In genomic region chr12:47823422-47824086, GRCh38 we compare ENCODE assay signal across 12 cellular contexts. TPM values are rescaled to one million over a fixed set of nuclear protein-coding genes. Genes with fewer than 3 reads are reported as not detected.
DNase-seq lines count a peak whose midpoint lies in the region; ATAC-seq, FAIRE-seq and TF ChIP-seq lines count a peak whose summit lies in the region.
"Had no signal": no experiment of that assay in that cellular context is flagged by ENCODE, and none has a peak within 500 bp of the region (broad histone marks: within the 10 kb centered on the region; RNA-seq: fewer than 3 reads in every experiment).

No MANE protein-coding gene starts in this region.

- peaks cover 4% of the 10 kb centered on the region for H3F3A ChIP-seq in PC-3 (ENCODE audit: low read length, unreplicated experiment)

- H3K4me3 Mint-ChIP-seq in CD4-positive, alpha-beta T cell = peak overlapping the region; percentile 76
- H3K4me3 Mint-ChIP-seq: activated CD8-positive, alpha-beta memory T cell treated with anti-CD3 and anti-CD28 coated beads, Interleukin-2, amount 10 ng/mL, durations not matched to agents 7 days and 5 days had no signal

- H3K4me1 ChIP-seq in PC-3 (ENCODE audit: insufficient read depth, low read length) (peaks cover 74% of the 10 kb centered on the region), H1 (replicated peaks in 1 of 4; ENCODE audit: control insufficient read depth in 3 of 4, insufficient read depth in 4 of 4, low read length in 3 of 4) (peaks cover 4 to 25% (median 17%) of the 10 kb centered on the region in 4 experiments), rectal smooth muscle tissue (ENCODE audit: control insufficient read depth, insufficient read depth, low read length) (peaks cover 46% of the 10 kb centered on the region), HepG2 (ENCODE audit: insufficient read depth, low read length) (peaks cover 40% of the 10 kb centered on the region)

- no peak overlapping the region for H2BK20ac ChIP-seq in H1 (ENCODE audit: low read length)

- H3K23ac ChIP-seq in H1 (ENCODE audit: insufficient read length) = no peak overlapping the region

- ATAC-seq in CD4-positive, alpha-beta T cell (ENCODE audit: poor library complexity) = no peak
- no peak for ATAC-seq in PC-3
- no peak for ATAC-seq in HG02884 (IDR thresholded peaks at IDR 0.05; ENCODE audit: unreplicated experiment)
- no peak for ATAC-seq in HG03196 (IDR thresholded peaks at IDR 0.05; ENCODE audit: unreplicated experiment)
- ATAC-seq in HepG2 = no peak
- ATAC-seq: activated CD8-positive, alpha-beta memory T cell treated with anti-CD3 and anti-CD28 coated beads, Interleukin-2, amount 10 ng/mL, durations not matched to agents 7 days and 5 days; mucosa of descending colon had no signal

- H2BK15ac ChIP-seq in H1 (ENCODE audit: low read length) = no peak overlapping the region

- H3K79me2 ChIP-seq in PC-3 (ENCODE audit: low read length) (peaks cover 18% of the 10 kb centered on the region), H1 (ENCODE audit: control insufficient read depth in 1 of 2, insufficient read depth in 2 of 2, low read length in 2 of 2) (peaks cover 0 to 9% of the 10 kb centered on the region in 2 experiments; a peak in 2 of 4 replicates), HepG2 (ENCODE audit: insufficient read depth, low read length) (no peaks in the 10 kb centered on the region)

- no peak overlapping the region for H2AK5ac ChIP-seq in H1 (ENCODE audit: low read depth, low read length)

- H3K9ac ChIP-seq in PC-3 (ENCODE audit: low read length) = no peak overlapping the region
- no peak overlapping the region for H3K9ac ChIP-seq in H1 (replicated peaks in 1 of 4; ENCODE audit: extremely low read depth in 1 of 4, low read depth in 3 of 4, low read length in 3 of 4)
- H3K9ac ChIP-seq in rectal smooth muscle tissue (ENCODE audit: low read length) = no peak overlapping the region
- H3K9ac ChIP-seq in HepG2 (ENCODE audit: insufficient read depth, low read depth, low read length) = no peak overlapping the region

- no peaks in the 10 kb centered on the region for H3K27me3 Mint-ChIP-seq in CD4-positive, alpha-beta T cell
- H3K27me3 Mint-ChIP-seq: activated CD8-positive, alpha-beta memory T cell treated with anti-CD3 and anti-CD28 coated beads, Interleukin-2, amount 10 ng/mL, durations not matched to agents 7 days and 5 days had no signal

- no peak overlapping the region for H3K56ac ChIP-seq in H1 (replicated peaks; ENCODE audit: insufficient read length, low read depth, low read length)

- peak overlapping the region; percentile 89 for H3K27ac Mint-ChIP-seq in CD4-positive, alpha-beta T cell

- TF ChIP-seq RAD21 in H1 (IDR thresholded peaks at IDR 0.05 in 1 of 2, conservative IDR thresholded peaks at IDR 0.05 in 1 of 2; ENCODE audit: low read depth in 2 of 2, low read length in 2 of 2) (no peak), HepG2 (CRISPR knock-in tag; IDR thresholded peaks at IDR 0.05) (no peak)

- H2BK5ac ChIP-seq in H1 (ENCODE audit: low read depth, low read length) = no peak overlapping the region

- H2BK12ac ChIP-seq in H1 (ENCODE audit: low read depth, low read length) = 0 out of 2 replicates have a peak overlapping the region, but pooled peaks have one; percentile 93

- intact Hi-C loops in CD4-positive, alpha-beta T cell (cut with DNase I, micrococcal nuclease) = loop anchor here (2.0 to 10.0 kb wide), 2 partner anchors 15 to 1609 kb away; no protein-coding TSS in a partner anchor
- intact Hi-C loops in PC-3 (cut with micrococcal nuclease) (loop anchor here (10.0 kb wide), 1 partner anchor 121 kb away; no protein-coding TSS in a partner anchor), HepG2 (cut with micrococcal nuclease; ENCODE audit: unreplicated experiment) (no loop called here)

- H3K27ac ChIP-seq in CD4-positive, alpha-beta T cell (ENCODE audit: low read depth, low read length) = peak overlapping the region; percentile 70
- H3K27ac ChIP-seq in PC-3 (ENCODE audit: low read length) (peak overlapping the region; percentile 64), H1 (ENCODE audit: low read depth, low read length) (no peak overlapping the region), rectal smooth muscle tissue (ENCODE audit: low read depth, low read length) (peak overlapping the region; percentile 99), HepG2 (ENCODE audit: extremely low read length, insufficient read depth, low read length) (no peak overlapping the region)
- H3K27ac ChIP-seq: SJSA1 had no signal

- no peak overlapping the region for H4K91ac ChIP-seq in H1 (replicated peaks; ENCODE audit: insufficient read length, low read length)

- BruUV-seq in PC-3 (replicated peaks; lab: Mats Ljungman, UMichigan) (no TSS peak), HepG2 (replicated peaks; lab: Mats Ljungman, UMichigan) (no TSS peak)

- H3K4me1 Mint-ChIP-seq in CD4-positive, alpha-beta T cell (ENCODE audit: low read depth) = peaks cover 84% of the 10 kb centered on the region

- H3K9me3 ChIP-seq in CD4-positive, alpha-beta T cell (ENCODE audit: control insufficient read depth, low read length) = no peaks in the 10 kb centered on the region
- H3K9me3 ChIP-seq in PC-3 (ENCODE audit: low read length) (no peaks in the 10 kb centered on the region), H1 (ENCODE audit: insufficient read depth in 2 of 2, low read depth in 1 of 2, low read length in 1 of 2) (no peaks in the 10 kb centered on the region), HepG2 (ENCODE audit: low read length) (no peaks in the 10 kb centered on the region)
- H3K9me3 ChIP-seq: mucosa of descending colon, SJSA1 had no signal

- H2BK120ac ChIP-seq in H1 (replicated peaks; ENCODE audit: low read depth, low read length) = no peak overlapping the region

- H4K20me1 ChIP-seq in PC-3 (ENCODE audit: low read length) = 0 out of 2 replicates have a peak, but pooled peaks cover under 1% of the 10 kb centered on the region
- H4K20me1 ChIP-seq in H1 (replicated peaks in 1 of 2; ENCODE audit: control insufficient read depth in 1 of 2, insufficient read depth in 2 of 2, low read length in 2 of 2) = no peaks in the 10 kb centered on the region
- no peaks in the 10 kb centered on the region for H4K20me1 ChIP-seq in HepG2 (ENCODE audit: insufficient read depth, low read length)

- H3K79me1 ChIP-seq in H1 (ENCODE audit: low read depth, low read length) = peaks cover 2% of the 10 kb centered on the region

- H4K8ac ChIP-seq in H1 (ENCODE audit: extremely low read depth, insufficient read depth, low read length) = no peak overlapping the region

- TF ChIP-seq POLR2A in H1 (IDR thresholded peaks at IDR 0.05; ENCODE audit: control extremely low read depth in 1 of 2, low read depth in 2 of 2, low read length in 2 of 2) = no peak
- no peak for TF ChIP-seq POLR2A in HepG2 (IDR thresholded peaks at IDR 0.05; ENCODE audit: insufficient read depth in 1 of 2, low read depth in 2 of 2, low read length in 2 of 2)

- no peaks in the 10 kb centered on the region for H3K27me3 ChIP-seq in CD4-positive, alpha-beta T cell (ENCODE audit: control insufficient read depth, insufficient read depth, low read length)
- H3K27me3 ChIP-seq in PC-3 (ENCODE audit: low read length) (no peaks in the 10 kb centered on the region), H1 (replicated peaks in 1 of 4; ENCODE audit: control insufficient read depth in 3 of 4, extremely low read depth in 1 of 4, insufficient read depth in 3 of 4, low read length in 3 of 4) (no peaks in the 10 kb centered on the region; a peak in 2 of 7 replicates), rectal smooth muscle tissue (ENCODE audit: control insufficient read depth, insufficient read depth, low read length) (no peaks in the 10 kb centered on the region), HepG2 (ENCODE audit: control insufficient read depth in 1 of 2, insufficient read depth in 2 of 2, low read length in 2 of 2) (peaks cover 0 to 41% of the 10 kb centered on the region in 2 experiments; a peak in 3 of 5 replicates)
- H3K27me3 ChIP-seq: SJSA1 had no signal

- WGBS in H1 (ENCODE audit: extremely low coverage in 1 of 2, insufficient coverage in 1 of 2, insufficient read length in 1 of 2, insufficient replicate concordance in 2 of 2, low coverage in 1 of 2, low lambda C conversion rate in 2 of 2, missing lambda C conversion rate in 1 of 2), 2 experiments = 86% methylated on average over 5 of the region's 5 CpGs; no CpG with 5 or more reads in 1 of the 2 experiments
- 60% methylated on average over 5 of the region's 5 CpGs for WGBS in HepG2 (ENCODE audit: low lambda C conversion rate)

- H3K18ac ChIP-seq in H1 (ENCODE audit: extremely low read depth, low read length) = no peak overlapping the region

- no peak for FAIRE-seq in H1 (lab: Jason Lieb, UNC)
- FAIRE-seq in HepG2 (lab: Jason Lieb, UNC) = no peak
- FAIRE-seq: GM12891 had no signal

- peak overlapping the region; percentile 45 for H3K4me2 ChIP-seq in PC-3 (ENCODE audit: low read length)
- no peak overlapping the region for H3K4me2 ChIP-seq in H1 (ENCODE audit: insufficient read depth in 1 of 2, low read depth in 2 of 2, low read length in 2 of 2)
- H3K4me2 ChIP-seq in HepG2 (ENCODE audit: low read depth, low read length) = no peak overlapping the region

- H3K4me3 ChIP-seq in PC-3 (ENCODE audit: low read length) (no peak overlapping the region), H1 (ENCODE audit: extremely low read depth in 1 of 4, insufficient read depth in 2 of 4, low read depth in 3 of 4, low read length in 4 of 4) (no peak overlapping the region), rectal smooth muscle tissue (ENCODE audit: low read length) (no peak overlapping the region), HepG2 (replicated peaks in 1 of 3; ENCODE audit: insufficient read depth in 1 of 3, low read depth in 2 of 3, low read length in 3 of 3) (no peak overlapping the region)
- H3K4me3 ChIP-seq: mucosa of descending colon, SJSA1 had no signal

- H3K9me3 Mint-ChIP-seq in CD4-positive, alpha-beta T cell = no peaks in the 10 kb centered on the region

- DNase-seq in CD4-positive, alpha-beta T cell = no peak
- DNase-seq in PC-3 (no peak), H1 (ENCODE audit: low read depth in 1 of 2, low spot score in 2 of 2) (no peak), HepG2 (ENCODE audit: low spot score) (no peak), activated gamma-delta T cell treated with Interleukin-2 at 50 U/mL for 16 hours (no peak)

- TF ChIP-seq EP300 in H1 (IDR thresholded peaks at IDR 0.05; ENCODE audit: borderline replicate concordance in 1 of 2, low read depth in 2 of 2, low read length in 2 of 2) (no peak), HepG2 (IDR thresholded peaks at IDR 0.05; ENCODE audit: low read depth in 2 of 2, low read length in 2 of 2) (no peak), HepG2 (CRISPR knock-in tag; IDR thresholded peaks at IDR 0.05; ENCODE audit: borderline replicate concordance) (no peak)

- H4K5ac ChIP-seq in H1 (ENCODE audit: insufficient read length, low read depth, low read length) = no peak overlapping the region

- no peak overlapping the region for H3K4ac ChIP-seq in H1 (replicated peaks; ENCODE audit: insufficient read length, low read depth, low read length)

- peaks cover 7% of the 10 kb centered on the region for H3K23me2 ChIP-seq in H1 (ENCODE audit: low read depth, low read length)

- POLR2A ChIA-PET in CD4-positive, alpha-beta T cell (lab: Charles Lee) = interaction anchor here (1.0 to 16.4 kb wide), 6 partner anchors 10 to 15 kb away, joined by 3 to 274 read pairs (median 64); no protein-coding TSS in a partner anchor
- POLR2A ChIA-PET in PC-3 (lab: Charles Lee; ENCODE audit: unreplicated experiment) (interaction anchor here (0.6 kb wide), 1 partner anchor 64 kb away, joined by 3 read pairs; no protein-coding TSS in a partner anchor), H1 (lab: Charles Lee; ENCODE audit: partially characterized antibody) (interaction anchor here (1.5 to 28.4 kb wide), 3 partner anchors 12 to 15 kb away, joined by 4 to 480 read pairs (median 22); partner anchors contain the start of gene HDAC7), HepG2 (lab: Yijun Ruan, JAX) (no interaction called here)

- no peaks in the 10 kb centered on the region for H3K9me2 ChIP-seq in PC-3 (replicated peaks; ENCODE audit: low read length)

- no peaks in the 10 kb centered on the region for H3K36me3 ChIP-seq in PC-3 (ENCODE audit: low read depth, low read length)
- H3K36me3 ChIP-seq in H1 (ENCODE audit: control insufficient read depth in 2 of 4, insufficient read depth in 4 of 4, low read length in 3 of 4) = no peaks in the 10 kb centered on the region
- H3K36me3 ChIP-seq in rectal smooth muscle tissue (ENCODE audit: control insufficient read depth, insufficient read depth, low read length) = no peaks in the 10 kb centered on the region
- no peaks in the 10 kb centered on the region for H3K36me3 ChIP-seq in HepG2 (replicated peaks in 1 of 2; ENCODE audit: control insufficient read depth in 1 of 2, insufficient read depth in 2 of 2, low read length in 2 of 2)

- H3K36me3 Mint-ChIP-seq in CD4-positive, alpha-beta T cell (ENCODE audit: low read depth) = peaks cover 2% of the 10 kb centered on the region

- CTCF ChIA-PET in CD4-positive, alpha-beta T cell (lab: Charles Lee) = interaction anchor here (1.6 to 2.0 kb wide), 2 partner anchors 10 to 15 kb away, joined by 6 read pairs; no protein-coding TSS in a partner anchor
- CTCF ChIA-PET in PC-3 (lab: Charles Lee) = no interaction called here
- CTCF ChIA-PET in H1 (lab: Charles Lee; ENCODE audit: partially characterized antibody) = interaction anchor here (1.4 to 30.5 kb wide), 4 partner anchors 10 to 81 kb away, joined by 6 to 2001 read pairs (median 86); partner anchors contain the start of genes HDAC7 and SLC48A1
- CTCF ChIA-PET in HepG2 (lab: Yijun Ruan, JAX; ENCODE audit: low intra/inter-chr PET ratio, low total read pairs) = no interaction called here

- in situ Hi-C loops in HepG2 (cut with HindIII; ENCODE audit: extremely low pct_ligation_motif_present, low pct_unique_long_range_greater_than_20kb) = no loop called here

- H3K14ac ChIP-seq in H1 (ENCODE audit: insufficient read length) = no peak overlapping the region

- TF ChIP-seq CTCF in CD4-positive, alpha-beta T cell (IDR thresholded peaks at IDR 0.05) = no peak
- no peak for TF ChIP-seq CTCF in PC-3 (conservative IDR thresholded peaks at IDR 0.05; ENCODE audit: low read depth, low read length)
- TF ChIP-seq CTCF in H1 (IDR thresholded peaks at IDR 0.05; ENCODE audit: control extremely low read depth in 1 of 3, insufficient read depth in 1 of 3, low read depth in 1 of 3, low read length in 3 of 3) = no peak
- TF ChIP-seq CTCF in HepG2 (CRISPR knock-in tag; IDR thresholded peaks at IDR 0.05) = no peak

- H2AFZ ChIP-seq in PC-3 (ENCODE audit: low read length) (no peak overlapping the region), H1 (ENCODE audit: low read length) (no peak overlapping the region), HepG2 (ENCODE audit: low read length) (no peak overlapping the region)

RNA-seq across cellular contexts. Expression of gene HDAC7, which starts 3.9 kb away (rescaled TPM):
- total RNA-seq in CD4-positive, alpha-beta T cell = 100 to 1,000 TPM; 116 to 122 TPM
- 44.2 and 59.6 TPM in 2 replicates for total RNA-seq in PC-3 (2014; rRNA removed)
- 82.0 and 84.9 TPM in 2 replicates for total RNA-seq in H1 (2021; fragmentation: NEBNext Ultra II Directional; extraction: Animal tissue kit (Norgen Biotek cat#: 25700))
- 25.5 and 52.0 TPM in 2 replicates for polyA plus RNA-seq in H1 (2011; rRNA removed)
- 27.2 TPM for polyA plus RNA-seq in H1 (2011; cell fraction: cytosol; rRNA removed)
- 208 TPM for polyA plus RNA-seq in H1 (2011; cell fraction: nucleus; rRNA removed)
- polyA plus RNA-seq in H1 (2012, experiment 1 of 2) = 46.5 to 68.3 TPM (median 65.5 TPM) in 4 replicates
- polyA plus RNA-seq in H1 (2012, experiment 2 of 2) = 57.8 TPM
- polyA plus RNA-seq in H1 (2013, experiment 1 of 2) = 40.9 TPM
- polyA plus RNA-seq in H1 (2013, experiment 2 of 2) = 38.9 TPM
- 11.6 and 23.5 TPM in 2 replicates for polyA minus RNA-seq in H1 (2011; rRNA and poly(A)+ RNA removed)
- 27.2 TPM for polyA minus RNA-seq in H1 (2011; cell fraction: cytosol; rRNA and poly(A)+ RNA removed)
- 48.1 TPM for polyA minus RNA-seq in H1 (2011; cell fraction: nucleus; rRNA and poly(A)+ RNA removed)
- 3.7 and 4.6 TPM in 2 replicates for total RNA-seq in HepG2 (2016; rRNA removed; fragmentation: Illumina TruSeq; extraction: Trizol)
- total RNA-seq in HepG2 (2016; cell fraction: cytosol; rRNA removed; fragmentation: Illumina TruSeq; extraction: Trizol; ENCODE audit: low read depth) = 1.5 and 2.7 TPM in 2 replicates
- 3.3 and 5.0 TPM in 2 replicates for total RNA-seq in HepG2 (2016; cell fraction: insoluble cytoplasmic fraction; rRNA removed; fragmentation: Illumina TruSeq; extraction: Trizol)
- total RNA-seq in HepG2 (2016; cell fraction: membrane; rRNA removed; fragmentation: Illumina TruSeq; extraction: Trizol) = 4.5 and 5.3 TPM in 2 replicates
- total RNA-seq in HepG2 (2016; cell fraction: nucleus; rRNA removed; fragmentation: Illumina TruSeq; extraction: Trizol) = 5.2 and 5.6 TPM in 2 replicates
- polyA plus RNA-seq in HepG2 (2011; rRNA removed) = 8.5 and 10.8 TPM in 2 replicates
- 3.4 and 5.9 TPM in 2 replicates for polyA plus RNA-seq in HepG2 (2011; cell fraction: cytosol; rRNA removed)
- 44.6 and 61.9 TPM in 2 replicates for polyA plus RNA-seq in HepG2 (2011; cell fraction: nucleus; rRNA removed)
- polyA plus RNA-seq in HepG2 (2012) = 3.9 and 6.2 TPM in 2 replicates
- 1.6 and 1.8 TPM in 2 replicates for polyA plus RNA-seq in HepG2 (2016; cell fraction: cytosol; fragmentation: Illumina TruSeq; extraction: Trizol; ENCODE audit: low read depth)
- 7.3 and 8.0 TPM in 2 replicates for polyA plus RNA-seq in HepG2 (2016; cell fraction: insoluble cytoplasmic fraction; fragmentation: Illumina TruSeq; extraction: Trizol; ENCODE audit: low read depth)
- 5.0 and 6.0 TPM in 2 replicates for polyA plus RNA-seq in HepG2 (2016; cell fraction: membrane; fragmentation: Illumina TruSeq; extraction: Trizol; ENCODE audit: low read depth)
- 15.8 and 16.2 TPM in 2 replicates for polyA plus RNA-seq in HepG2 (2016; cell fraction: nucleus; fragmentation: Illumina TruSeq; extraction: Trizol; ENCODE audit: insufficient read depth, low read depth)
- polyA minus RNA-seq in HepG2 (2011; rRNA and poly(A)+ RNA removed; ENCODE audit: low replicate concordance) = 11.8 and 35.8 TPM in 2 replicates
- 2.3 and 4.6 TPM in 2 replicates for polyA minus RNA-seq in HepG2 (2011; cell fraction: cytosol; rRNA and poly(A)+ RNA removed)
- 6.8 and 9.5 TPM in 2 replicates for polyA minus RNA-seq in HepG2 (2011; cell fraction: nucleus; rRNA and poly(A)+ RNA removed)

RNA-seq across cellular contexts. Expression of gene SLC48A1, which starts 50.5 kb away (rescaled TPM):
- 1 to 10 TPM; 4.5 to 5.8 TPM for total RNA-seq in CD4-positive, alpha-beta T cell
- 21.4 and 22.3 TPM in 2 replicates for total RNA-seq in PC-3 (2014; rRNA removed)
- total RNA-seq in H1 (2021; fragmentation: NEBNext Ultra II Directional; extraction: Animal tissue kit (Norgen Biotek cat#: 25700)) = 14.0 and 14.1 TPM in 2 replicates
- 9.5 and 12.1 TPM in 2 replicates for polyA plus RNA-seq in H1 (2011; rRNA removed)
- 9.6 TPM for polyA plus RNA-seq in H1 (2011; cell fraction: cytosol; rRNA removed)
- polyA plus RNA-seq in H1 (2011; cell fraction: nucleus; rRNA removed) = 16.1 TPM
- 8.3 to 11.4 TPM (median 10.2 TPM) in 4 replicates for polyA plus RNA-seq in H1 (2012, experiment 1 of 2)
- polyA plus RNA-seq in H1 (2012, experiment 2 of 2) = 8.6 TPM
- polyA plus RNA-seq in H1 (2013, experiment 1 of 2) = 9.4 TPM
- 10.8 TPM for polyA plus RNA-seq in H1 (2013, experiment 2 of 2)
- 7.2 and 7.3 TPM in 2 replicates for polyA minus RNA-seq in H1 (2011; rRNA and poly(A)+ RNA removed)
- 6.8 TPM for polyA minus RNA-seq in H1 (2011; cell fraction: cytosol; rRNA and poly(A)+ RNA removed)
- polyA minus RNA-seq in H1 (2011; cell fraction: nucleus; rRNA and poly(A)+ RNA removed) = 7.3 TPM
- 2.6 and 3.7 TPM in 2 replicates for total RNA-seq in HepG2 (2016; rRNA removed; fragmentation: Illumina TruSeq; extraction: Trizol)
- total RNA-seq in HepG2 (2016; cell fraction: cytosol; rRNA removed; fragmentation: Illumina TruSeq; extraction: Trizol; ENCODE audit: low read depth) = 2.3 and 3.1 TPM in 2 replicates
- total RNA-seq in HepG2 (2016; cell fraction: insoluble cytoplasmic fraction; rRNA removed; fragmentation: Illumina TruSeq; extraction: Trizol) = 2.3 and 3.4 TPM in 2 replicates
- 5.0 and 6.3 TPM in 2 replicates for total RNA-seq in HepG2 (2016; cell fraction: membrane; rRNA removed; fragmentation: Illumina TruSeq; extraction: Trizol)
- total RNA-seq in HepG2 (2016; cell fraction: nucleus; rRNA removed; fragmentation: Illumina TruSeq; extraction: Trizol) = 2.5 and 2.6 TPM in 2 replicates
- polyA plus RNA-seq in HepG2 (2011; rRNA removed) = 2.2 and 3.1 TPM in 2 replicates
- polyA plus RNA-seq in HepG2 (2011; cell fraction: cytosol; rRNA removed) = 2.4 and 2.6 TPM in 2 replicates
- polyA plus RNA-seq in HepG2 (2011; cell fraction: nucleus; rRNA removed) = 3.1 and 4.1 TPM in 2 replicates
- 2.1 and 3.5 TPM in 2 replicates for polyA plus RNA-seq in HepG2 (2012)
- polyA plus RNA-seq in HepG2 (2016; cell fraction: cytosol; fragmentation: Illumina TruSeq; extraction: Trizol; ENCODE audit: low read depth) = 3.8 and 3.9 TPM in 2 replicates
- polyA plus RNA-seq in HepG2 (2016; cell fraction: insoluble cytoplasmic fraction; fragmentation: Illumina TruSeq; extraction: Trizol; ENCODE audit: low read depth) = 2.6 and 3.2 TPM in 2 replicates
- polyA plus RNA-seq in HepG2 (2016; cell fraction: membrane; fragmentation: Illumina TruSeq; extraction: Trizol; ENCODE audit: low read depth) = 6.3 and 6.9 TPM in 2 replicates
- 5.6 and 6.3 TPM in 2 replicates for polyA plus RNA-seq in HepG2 (2016; cell fraction: nucleus; fragmentation: Illumina TruSeq; extraction: Trizol; ENCODE audit: insufficient read depth, low read depth)
- 5.7 and 45.5 TPM in 2 replicates for polyA minus RNA-seq in HepG2 (2011; rRNA and poly(A)+ RNA removed; ENCODE audit: low replicate concordance)
- polyA minus RNA-seq in HepG2 (2011; cell fraction: cytosol; rRNA and poly(A)+ RNA removed) = 1.5 and 2.1 TPM in 2 replicates
- 1.7 and 2.8 TPM in 2 replicates for polyA minus RNA-seq in HepG2 (2011; cell fraction: nucleus; rRNA and poly(A)+ RNA removed)

Comparison
In these comparisons a context has a peak if more than half of its experiments do, and no peak if none do; other contexts are left out.
1. H3K27ac ChIP-seq: peak in CD4-positive, alpha-beta T cell (single experiment), PC-3 (single experiment) and rectal smooth muscle tissue (single experiment); none in H1 (single experiment) and HepG2 (single experiment).
2. CTCF ChIA-PET loops: an anchor here in CD4-positive, alpha-beta T cell (1.6 to 2.0 kb wide) and H1 (1.4 to 30.5 kb wide); none called in PC-3 and HepG2.